ENCODE assay signal across 1 cellular context in the genomic region with DNA sequence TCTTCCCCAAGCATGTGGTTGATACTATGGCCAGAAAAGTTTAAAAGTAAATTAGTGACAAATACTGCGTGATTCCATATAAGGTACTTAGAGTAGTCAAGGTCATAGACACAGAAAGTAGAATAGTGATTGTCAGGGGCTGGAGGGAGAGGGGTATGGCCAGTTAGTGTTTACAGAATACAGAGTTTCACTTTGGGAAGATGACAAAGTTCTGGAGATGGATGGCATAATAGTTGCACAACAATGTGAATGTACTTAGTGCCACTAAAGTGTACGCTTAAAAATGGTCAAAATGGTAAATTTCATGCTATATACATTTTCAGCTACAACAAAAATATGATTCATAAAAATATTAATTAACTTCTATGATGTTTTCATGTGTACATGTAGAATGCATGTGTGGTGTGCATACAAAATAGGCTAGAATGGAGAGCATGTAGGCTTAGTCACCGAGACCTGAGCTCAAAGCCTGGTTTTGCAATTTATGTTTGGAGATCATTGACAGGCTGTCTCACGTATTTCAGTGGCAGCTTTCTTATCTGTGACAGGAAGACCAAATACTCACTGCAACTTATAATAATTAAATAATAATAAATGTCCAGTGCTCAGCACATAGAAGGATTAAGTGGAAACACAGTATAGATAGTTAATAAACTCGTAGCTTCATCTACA.
TF ChIP-seq lines count a peak whose summit lies in the region.

No MANE protein-coding gene starts in this region.

TF ChIP-seq in HepG2, 621 proteins besides CTCF, POLR2A, EP300 and RAD21 (continued from another document and continues in another):
- TF ChIP-seq, protein P1, sequence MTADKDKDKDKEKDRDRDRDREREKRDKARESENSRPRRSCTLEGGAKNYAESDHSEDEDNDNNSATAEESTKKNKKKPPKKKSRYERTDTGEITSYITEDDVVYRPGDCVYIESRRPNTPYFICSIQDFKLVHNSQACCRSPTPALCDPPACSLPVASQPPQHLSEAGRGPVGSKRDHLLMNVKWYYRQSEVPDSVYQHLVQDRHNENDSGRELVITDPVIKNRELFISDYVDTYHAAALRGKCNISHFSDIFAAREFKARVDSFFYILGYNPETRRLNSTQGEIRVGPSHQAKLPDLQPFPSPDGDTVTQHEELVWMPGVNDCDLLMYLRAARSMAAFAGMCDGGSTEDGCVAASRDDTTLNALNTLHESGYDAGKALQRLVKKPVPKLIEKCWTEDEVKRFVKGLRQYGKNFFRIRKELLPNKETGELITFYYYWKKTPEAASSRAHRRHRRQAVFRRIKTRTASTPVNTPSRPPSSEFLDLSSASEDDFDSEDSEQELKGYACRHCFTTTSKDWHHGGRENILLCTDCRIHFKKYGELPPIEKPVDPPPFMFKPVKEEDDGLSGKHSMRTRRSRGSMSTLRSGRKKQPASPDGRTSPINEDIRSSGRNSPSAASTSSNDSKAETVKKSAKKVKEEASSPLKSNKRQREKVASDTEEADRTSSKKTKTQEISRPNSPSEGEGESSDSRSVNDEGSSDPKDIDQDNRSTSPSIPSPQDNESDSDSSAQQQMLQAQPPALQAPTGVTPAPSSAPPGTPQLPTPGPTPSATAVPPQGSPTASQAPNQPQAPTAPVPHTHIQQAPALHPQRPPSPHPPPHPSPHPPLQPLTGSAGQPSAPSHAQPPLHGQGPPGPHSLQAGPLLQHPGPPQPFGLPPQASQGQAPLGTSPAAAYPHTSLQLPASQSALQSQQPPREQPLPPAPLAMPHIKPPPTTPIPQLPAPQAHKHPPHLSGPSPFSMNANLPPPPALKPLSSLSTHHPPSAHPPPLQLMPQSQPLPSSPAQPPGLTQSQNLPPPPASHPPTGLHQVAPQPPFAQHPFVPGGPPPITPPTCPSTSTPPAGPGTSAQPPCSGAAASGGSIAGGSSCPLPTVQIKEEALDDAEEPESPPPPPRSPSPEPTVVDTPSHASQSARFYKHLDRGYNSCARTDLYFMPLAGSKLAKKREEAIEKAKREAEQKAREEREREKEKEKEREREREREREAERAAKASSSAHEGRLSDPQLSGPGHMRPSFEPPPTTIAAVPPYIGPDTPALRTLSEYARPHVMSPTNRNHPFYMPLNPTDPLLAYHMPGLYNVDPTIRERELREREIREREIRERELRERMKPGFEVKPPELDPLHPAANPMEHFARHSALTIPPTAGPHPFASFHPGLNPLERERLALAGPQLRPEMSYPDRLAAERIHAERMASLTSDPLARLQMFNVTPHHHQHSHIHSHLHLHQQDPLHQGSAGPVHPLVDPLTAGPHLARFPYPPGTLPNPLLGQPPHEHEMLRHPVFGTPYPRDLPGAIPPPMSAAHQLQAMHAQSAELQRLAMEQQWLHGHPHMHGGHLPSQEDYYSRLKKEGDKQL (CRISPR knock-in tag; IDR thresholded peaks at IDR 0.05; ENCODE audit: low read depth), result no peak
- TF ChIP-seq, protein P2, sequence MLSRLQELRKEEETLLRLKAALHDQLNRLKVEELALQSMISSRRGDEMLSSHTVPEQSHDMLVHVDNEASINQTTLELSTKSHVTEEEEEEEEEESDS (CRISPR knock-in tag; IDR thresholded peaks at IDR 0.05; ENCODE audit: borderline replicate concordance), result no peak
- TF ChIP-seq MIXL1 (CRISPR knock-in tag; IDR thresholded peaks at IDR 0.05), result peak; percentile 37; the same call in 1 of the 2 replicates
- TF ChIP-seq ZFP36 (IDR thresholded peaks at IDR 0.05; ENCODE audit: borderline replicate concordance, low read depth, low read length, partially characterized antibody), result no peak
- no peak for TF ChIP-seq SRY (CRISPR knock-in tag; IDR thresholded peaks at IDR 0.05)
- TF ChIP-seq ZNF451 (CRISPR knock-in tag; IDR thresholded peaks at IDR 0.05), result no peak
- TF ChIP-seq, protein P3, sequence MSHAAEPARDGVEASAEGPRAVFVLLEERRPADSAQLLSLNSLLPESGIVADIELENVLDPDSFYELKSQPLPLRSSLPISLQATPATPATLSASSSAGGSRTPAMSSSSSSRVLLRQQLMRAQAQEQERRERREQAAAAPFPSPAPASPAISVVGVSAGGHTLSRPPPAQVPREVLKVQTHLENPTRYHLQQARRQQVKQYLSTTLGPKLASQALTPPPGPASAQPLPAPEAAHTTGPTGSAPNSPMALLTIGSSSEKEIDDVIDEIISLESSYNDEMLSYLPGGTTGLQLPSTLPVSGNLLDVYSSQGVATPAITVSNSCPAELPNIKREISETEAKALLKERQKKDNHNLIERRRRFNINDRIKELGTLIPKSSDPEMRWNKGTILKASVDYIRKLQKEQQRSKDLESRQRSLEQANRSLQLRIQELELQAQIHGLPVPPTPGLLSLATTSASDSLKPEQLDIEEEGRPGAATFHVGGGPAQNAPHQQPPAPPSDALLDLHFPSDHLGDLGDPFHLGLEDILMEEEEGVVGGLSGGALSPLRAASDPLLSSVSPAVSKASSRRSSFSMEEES (CRISPR knock-in tag; IDR thresholded peaks at IDR 0.05), result no peak
- TF ChIP-seq TOPORS (CRISPR knock-in tag; IDR thresholded peaks at IDR 0.05), result no peak
- TF ChIP-seq ZNF501 (CRISPR knock-in tag; IDR thresholded peaks at IDR 0.05), result no peak
- no peak for TF ChIP-seq HCFC1 (IDR thresholded peaks at IDR 0.05; ENCODE audit: low read depth, low read length)
- TF ChIP-seq EED (CRISPR knock-in tag; IDR thresholded peaks at IDR 0.05), result no peak
- TF ChIP-seq SALL2 (CRISPR knock-in tag; IDR thresholded peaks at IDR 0.05), result no peak
- 0 out of 2 replicates have a peak, but pooled peaks have one; percentile 16 for TF ChIP-seq ERF (CRISPR knock-in tag; IDR thresholded peaks at IDR 0.05)
- TF ChIP-seq GATAD1 (CRISPR knock-in tag; IDR thresholded peaks at IDR 0.05), result no peak
- TF ChIP-seq CC2D1A (CRISPR knock-in tag; IDR thresholded peaks at IDR 0.05), result no peak
- no peak for TF ChIP-seq ZNF260 (CRISPR knock-in tag; IDR thresholded peaks at IDR 0.05; ENCODE audit: borderline replicate concordance, low read depth)
- TF ChIP-seq ZNF496 (CRISPR knock-in tag; IDR thresholded peaks at IDR 0.05; ENCODE audit: insufficient replicate concordance), result no peak
- no peak for TF ChIP-seq NFIB (CRISPR knock-in tag; IDR thresholded peaks at IDR 0.05; ENCODE audit: borderline replicate concordance)
- no peak for TF ChIP-seq HMGA1 (CRISPR knock-in tag; conservative IDR thresholded peaks at IDR 0.05)
- TF ChIP-seq, protein P4, sequence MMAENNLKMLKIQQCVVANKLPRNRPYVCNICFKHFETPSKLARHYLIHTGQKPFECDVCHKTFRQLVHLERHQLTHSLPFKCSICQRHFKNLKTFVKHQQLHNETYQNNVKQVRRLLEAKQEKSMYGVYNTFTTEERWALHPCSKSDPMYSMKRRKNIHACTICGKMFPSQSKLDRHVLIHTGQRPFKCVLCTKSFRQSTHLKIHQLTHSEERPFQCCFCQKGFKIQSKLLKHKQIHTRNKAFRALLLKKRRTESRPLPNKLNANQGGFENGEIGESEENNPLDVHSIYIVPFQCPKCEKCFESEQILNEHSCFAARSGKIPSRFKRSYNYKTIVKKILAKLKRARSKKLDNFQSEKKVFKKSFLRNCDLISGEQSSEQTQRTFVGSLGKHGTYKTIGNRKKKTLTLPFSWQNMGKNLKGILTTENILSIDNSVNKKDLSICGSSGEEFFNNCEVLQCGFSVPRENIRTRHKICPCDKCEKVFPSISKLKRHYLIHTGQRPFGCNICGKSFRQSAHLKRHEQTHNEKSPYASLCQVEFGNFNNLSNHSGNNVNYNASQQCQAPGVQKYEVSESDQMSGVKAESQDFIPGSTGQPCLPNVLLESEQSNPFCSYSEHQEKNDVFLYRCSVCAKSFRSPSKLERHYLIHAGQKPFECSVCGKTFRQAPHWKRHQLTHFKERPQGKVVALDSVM (CRISPR knock-in tag; IDR thresholded peaks at IDR 0.05), result no peak
- TF ChIP-seq KDM6A (CRISPR knock-in tag; IDR thresholded peaks at IDR 0.05; ENCODE audit: low read depth), result 0 out of 2 replicates have a peak, but pooled peaks have one; percentile 11
- TF ChIP-seq CEBPG (CRISPR knock-in tag; IDR thresholded peaks at IDR 0.05), result peak; percentile 86
- no peak for TF ChIP-seq NR2C2 (CRISPR knock-in tag; IDR thresholded peaks at IDR 0.05; ENCODE audit: borderline replicate concordance)
- TF ChIP-seq KDM5A (IDR thresholded peaks at IDR 0.05; ENCODE audit: borderline replicate concordance, low read length), result no peak
- TF ChIP-seq TSC22D2 (CRISPR knock-in tag; IDR thresholded peaks at IDR 0.05; ENCODE audit: borderline replicate concordance), result no peak
- TF ChIP-seq, protein P5, sequence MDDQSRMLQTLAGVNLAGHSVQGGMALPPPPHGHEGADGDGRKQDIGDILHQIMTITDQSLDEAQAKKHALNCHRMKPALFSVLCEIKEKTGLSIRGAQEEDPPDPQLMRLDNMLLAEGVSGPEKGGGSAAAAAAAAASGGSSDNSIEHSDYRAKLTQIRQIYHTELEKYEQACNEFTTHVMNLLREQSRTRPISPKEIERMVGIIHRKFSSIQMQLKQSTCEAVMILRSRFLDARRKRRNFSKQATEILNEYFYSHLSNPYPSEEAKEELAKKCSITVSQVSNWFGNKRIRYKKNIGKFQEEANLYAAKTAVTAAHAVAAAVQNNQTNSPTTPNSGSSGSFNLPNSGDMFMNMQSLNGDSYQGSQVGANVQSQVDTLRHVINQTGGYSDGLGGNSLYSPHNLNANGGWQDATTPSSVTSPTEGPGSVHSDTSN (CRISPR knock-in tag; IDR thresholded peaks at IDR 0.05; ENCODE audit: borderline replicate concordance), result no peak
- TF ChIP-seq ZNF121 (CRISPR knock-in tag; IDR thresholded peaks at IDR 0.05), result no peak
- no peak for TF ChIP-seq SOX13 (IDR thresholded peaks at IDR 0.05)
- peak in 1 of 2 experiments; percentile 75; a peak in 2 of 4 replicates for TF ChIP-seq SOX13 (CRISPR knock-in tag; conservative IDR thresholded peaks at IDR 0.05 in 1 of 2, IDR thresholded peaks at IDR 0.05 in 1 of 2)
- no peak for TF ChIP-seq GZF1 (CRISPR knock-in tag; IDR thresholded peaks at IDR 0.05)
- no peak for TF ChIP-seq HOXD1 (CRISPR knock-in tag; IDR thresholded peaks at IDR 0.05)
- no peak for TF ChIP-seq ZNF274 (CRISPR knock-in tag; IDR thresholded peaks at IDR 0.05)
- no peak for TF ChIP-seq RAD51 (IDR thresholded peaks at IDR 0.05; ENCODE audit: borderline replicate concordance)
- TF ChIP-seq ZNF264 (CRISPR knock-in tag; IDR thresholded peaks at IDR 0.05), result no peak
- no peak for TF ChIP-seq NR2F6 (IDR thresholded peaks at IDR 0.05)
- TF ChIP-seq NR2F6 (CRISPR knock-in tag; IDR thresholded peaks at IDR 0.05), result no peak
- no peak for TF ChIP-seq PAF1 (CRISPR knock-in tag; IDR thresholded peaks at IDR 0.05)
- no peak; the same call in 1 of the 2 replicates for TF ChIP-seq SALL1 (CRISPR knock-in tag; IDR thresholded peaks at IDR 0.05)
- no peak for TF ChIP-seq ZNF773 (CRISPR knock-in tag; IDR thresholded peaks at IDR 0.05; ENCODE audit: borderline replicate concordance)
- TF ChIP-seq IRF2 (CRISPR knock-in tag; IDR thresholded peaks at IDR 0.05), result peak; percentile 48; the same call in 1 of the 2 replicates
- no peak for TF ChIP-seq ZNF737 (CRISPR knock-in tag; IDR thresholded peaks at IDR 0.05; ENCODE audit: borderline replicate concordance)
- TF ChIP-seq, protein P6, sequence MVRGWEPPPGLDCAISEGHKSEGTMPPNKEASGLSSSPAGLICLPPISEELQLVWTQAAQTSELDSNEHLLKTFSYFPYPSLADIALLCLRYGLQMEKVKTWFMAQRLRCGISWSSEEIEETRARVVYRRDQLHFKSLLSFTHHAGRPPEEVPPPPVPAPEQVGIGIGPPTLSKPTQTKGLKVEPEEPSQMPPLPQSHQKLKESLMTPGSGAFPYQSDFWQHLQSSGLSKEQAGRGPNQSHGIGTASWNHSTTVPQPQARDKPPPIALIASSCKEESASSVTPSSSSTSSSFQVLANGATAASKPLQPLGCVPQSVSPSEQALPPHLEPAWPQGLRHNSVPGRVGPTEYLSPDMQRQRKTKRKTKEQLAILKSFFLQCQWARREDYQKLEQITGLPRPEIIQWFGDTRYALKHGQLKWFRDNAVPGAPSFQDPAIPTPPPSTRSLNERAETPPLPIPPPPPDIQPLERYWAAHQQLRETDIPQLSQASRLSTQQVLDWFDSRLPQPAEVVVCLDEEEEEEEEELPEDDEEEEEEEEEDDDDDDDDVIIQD (CRISPR knock-in tag; IDR thresholded peaks at IDR 0.05; ENCODE audit: low read depth), result no peak; the same call in 1 of the 2 replicates
- no peak for TF ChIP-seq CHCHD3 (CRISPR knock-in tag; IDR thresholded peaks at IDR 0.05)
- TF ChIP-seq SMARCC2 (IDR thresholded peaks at IDR 0.05), result no peak
- no peak for TF ChIP-seq NR2F2 (IDR thresholded peaks at IDR 0.05; ENCODE audit: borderline replicate concordance, low read depth)
- peak; percentile 37; the same call in 1 of the 2 replicates for TF ChIP-seq HNF4A (CRISPR knock-in tag; IDR thresholded peaks at IDR 0.05)
- no peak for TF ChIP-seq ZNF180 (CRISPR knock-in tag; IDR thresholded peaks at IDR 0.05; ENCODE audit: borderline replicate concordance, low read depth)
- TF ChIP-seq CEBPB (IDR thresholded peaks at IDR 0.05; ENCODE audit: borderline replicate concordance, low read depth, low read length), result peak; percentile 83; the same call in 1 of the 2 replicates
- TF ChIP-seq ZNF644 (CRISPR knock-in tag; IDR thresholded peaks at IDR 0.05; ENCODE audit: low read depth), result peak; percentile 43; the same call in 1 of the 2 replicates
- TF ChIP-seq, protein P7, sequence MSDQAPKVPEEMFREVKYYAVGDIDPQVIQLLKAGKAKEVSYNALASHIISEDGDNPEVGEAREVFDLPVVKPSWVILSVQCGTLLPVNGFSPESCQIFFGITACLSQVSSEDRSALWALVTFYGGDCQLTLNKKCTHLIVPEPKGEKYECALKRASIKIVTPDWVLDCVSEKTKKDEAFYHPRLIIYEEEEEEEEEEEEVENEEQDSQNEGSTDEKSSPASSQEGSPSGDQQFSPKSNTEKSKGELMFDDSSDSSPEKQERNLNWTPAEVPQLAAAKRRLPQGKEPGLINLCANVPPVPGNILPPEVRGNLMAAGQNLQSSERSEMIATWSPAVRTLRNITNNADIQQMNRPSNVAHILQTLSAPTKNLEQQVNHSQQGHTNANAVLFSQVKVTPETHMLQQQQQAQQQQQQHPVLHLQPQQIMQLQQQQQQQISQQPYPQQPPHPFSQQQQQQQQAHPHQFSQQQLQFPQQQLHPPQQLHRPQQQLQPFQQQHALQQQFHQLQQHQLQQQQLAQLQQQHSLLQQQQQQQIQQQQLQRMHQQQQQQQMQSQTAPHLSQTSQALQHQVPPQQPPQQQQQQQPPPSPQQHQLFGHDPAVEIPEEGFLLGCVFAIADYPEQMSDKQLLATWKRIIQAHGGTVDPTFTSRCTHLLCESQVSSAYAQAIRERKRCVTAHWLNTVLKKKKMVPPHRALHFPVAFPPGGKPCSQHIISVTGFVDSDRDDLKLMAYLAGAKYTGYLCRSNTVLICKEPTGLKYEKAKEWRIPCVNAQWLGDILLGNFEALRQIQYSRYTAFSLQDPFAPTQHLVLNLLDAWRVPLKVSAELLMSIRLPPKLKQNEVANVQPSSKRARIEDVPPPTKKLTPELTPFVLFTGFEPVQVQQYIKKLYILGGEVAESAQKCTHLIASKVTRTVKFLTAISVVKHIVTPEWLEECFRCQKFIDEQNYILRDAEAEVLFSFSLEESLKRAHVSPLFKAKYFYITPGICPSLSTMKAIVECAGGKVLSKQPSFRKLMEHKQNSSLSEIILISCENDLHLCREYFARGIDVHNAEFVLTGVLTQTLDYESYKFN (CRISPR knock-in tag; conservative IDR thresholded peaks at IDR 0.05), result peak; percentile 70
- no peak for TF ChIP-seq ZNF547 (CRISPR knock-in tag; IDR thresholded peaks at IDR 0.05)
- no peak for TF ChIP-seq CBX2 (IDR thresholded peaks at IDR 0.05; ENCODE audit: low read depth, low read length)
- TF ChIP-seq CBX2 (CRISPR knock-in tag; IDR thresholded peaks at IDR 0.05; ENCODE audit: low read depth), result no peak
- no peak for TF ChIP-seq ZNF772 (CRISPR knock-in tag; IDR thresholded peaks at IDR 0.05)
- TF ChIP-seq DPF2 (CRISPR knock-in tag; IDR thresholded peaks at IDR 0.05; ENCODE audit: borderline replicate concordance, low read depth), result peak; percentile 58; the same call in 1 of the 2 replicates
- no peak for TF ChIP-seq ELF1 (CRISPR knock-in tag; IDR thresholded peaks at IDR 0.05)
- TF ChIP-seq ZNF44 (CRISPR knock-in tag; IDR thresholded peaks at IDR 0.05), result no peak
